Comparison of ENCODE assay signal across 1 cellular context in the genomic region with DNA sequence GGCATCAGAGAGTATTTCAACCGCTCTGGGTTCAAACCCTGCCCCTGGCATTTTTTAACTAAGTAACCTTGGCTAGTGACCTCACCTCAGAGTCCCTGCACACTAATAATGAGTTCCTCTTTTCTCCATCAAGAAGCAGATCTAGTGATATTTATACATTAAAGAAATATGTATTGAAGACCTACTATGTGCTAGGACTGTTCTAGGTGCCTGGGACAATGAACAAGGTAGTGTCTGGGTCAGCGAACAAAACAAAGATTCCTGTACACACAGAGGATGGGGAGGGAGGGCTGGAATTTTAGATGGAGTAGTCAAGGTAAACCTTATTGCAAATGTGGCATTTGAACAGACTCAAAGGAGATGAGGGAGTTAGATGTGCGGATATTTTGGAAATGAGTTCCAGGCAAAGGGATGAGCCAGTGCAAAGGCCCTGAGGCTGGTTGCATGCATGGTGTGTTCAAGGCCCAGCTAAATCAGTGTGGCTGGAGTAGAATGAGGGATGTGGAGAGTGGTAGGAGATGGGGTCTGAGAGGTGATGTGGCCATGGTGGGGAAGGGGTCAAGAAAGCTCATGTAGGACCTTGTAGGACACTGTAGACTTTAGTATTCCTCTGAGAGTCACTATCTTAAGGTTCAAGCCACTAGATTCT.
TF ChIP-seq lines count a peak whose summit lies in the region.

No MANE protein-coding gene starts in this region.

TF ChIP-seq in WTC11, 78 proteins besides CTCF, POLR2A, EP300 and RAD21:
- TF ChIP-seq, protein P1, sequence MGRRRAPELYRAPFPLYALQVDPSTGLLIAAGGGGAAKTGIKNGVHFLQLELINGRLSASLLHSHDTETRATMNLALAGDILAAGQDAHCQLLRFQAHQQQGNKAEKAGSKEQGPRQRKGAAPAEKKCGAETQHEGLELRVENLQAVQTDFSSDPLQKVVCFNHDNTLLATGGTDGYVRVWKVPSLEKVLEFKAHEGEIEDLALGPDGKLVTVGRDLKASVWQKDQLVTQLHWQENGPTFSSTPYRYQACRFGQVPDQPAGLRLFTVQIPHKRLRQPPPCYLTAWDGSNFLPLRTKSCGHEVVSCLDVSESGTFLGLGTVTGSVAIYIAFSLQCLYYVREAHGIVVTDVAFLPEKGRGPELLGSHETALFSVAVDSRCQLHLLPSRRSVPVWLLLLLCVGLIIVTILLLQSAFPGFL (CRISPR knock-in tag; IDR thresholded peaks at IDR 0.05; ENCODE audit: borderline replicate concordance): no peak
- TF ChIP-seq ZNF121 (CRISPR knock-in tag; IDR thresholded peaks at IDR 0.05) (no peak), ZNF532 (CRISPR knock-in tag; IDR thresholded peaks at IDR 0.05; ENCODE audit: borderline replicate concordance) (no peak), GTF2I (CRISPR knock-in tag; conservative IDR thresholded peaks at IDR 0.05) (peak; percentile 64; the same call in 1 of the 2 replicates), ZNF232 (CRISPR knock-in tag; IDR thresholded peaks at IDR 0.05) (no peak)
